In the genomic region with DNA sequence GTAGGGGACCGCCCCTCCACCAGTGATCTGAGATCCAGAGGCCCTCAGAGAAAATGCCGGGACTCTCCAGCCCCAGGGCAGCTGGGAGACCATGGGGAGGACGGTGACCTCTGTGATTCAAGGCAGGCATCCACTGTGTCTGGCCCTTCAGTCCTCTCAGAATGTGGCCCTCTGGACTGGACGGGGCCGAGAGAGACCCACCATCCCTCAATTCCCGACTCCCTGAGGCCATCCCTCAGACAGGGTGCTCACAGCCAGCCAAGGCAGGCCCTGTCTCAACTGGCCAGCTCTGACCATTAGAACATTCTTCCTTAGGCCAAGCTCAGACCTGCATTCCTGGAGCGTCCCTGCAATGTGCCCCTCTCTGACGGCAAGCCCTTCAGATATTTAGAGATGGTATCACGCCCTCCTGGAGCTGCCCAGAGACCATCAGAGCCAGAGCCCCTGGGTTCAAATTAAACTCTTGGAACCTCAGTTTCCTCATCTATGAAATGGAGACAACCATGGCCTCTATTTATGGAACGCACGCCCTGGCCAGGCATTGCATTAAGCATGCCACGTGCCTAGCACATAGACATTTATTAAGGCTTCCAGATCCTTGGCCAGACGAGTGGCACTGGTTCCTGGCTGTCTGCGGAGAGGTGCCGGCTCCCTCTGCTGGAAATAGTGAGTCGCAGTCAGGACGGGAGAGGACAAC, we compare ENCODE assay signal across 1 cellular context.
A peak's percentile ranks its signal among the peaks of the same experiment; 100 is the strongest.
TF ChIP-seq lines count a peak whose summit lies in the region.

No MANE protein-coding gene starts in this region.

TF ChIP-seq in K562, 482 proteins besides CTCF, POLR2A, EP300 and RAD21 (continued from another document and continues in another):
- TF ChIP-seq, protein P1, sequence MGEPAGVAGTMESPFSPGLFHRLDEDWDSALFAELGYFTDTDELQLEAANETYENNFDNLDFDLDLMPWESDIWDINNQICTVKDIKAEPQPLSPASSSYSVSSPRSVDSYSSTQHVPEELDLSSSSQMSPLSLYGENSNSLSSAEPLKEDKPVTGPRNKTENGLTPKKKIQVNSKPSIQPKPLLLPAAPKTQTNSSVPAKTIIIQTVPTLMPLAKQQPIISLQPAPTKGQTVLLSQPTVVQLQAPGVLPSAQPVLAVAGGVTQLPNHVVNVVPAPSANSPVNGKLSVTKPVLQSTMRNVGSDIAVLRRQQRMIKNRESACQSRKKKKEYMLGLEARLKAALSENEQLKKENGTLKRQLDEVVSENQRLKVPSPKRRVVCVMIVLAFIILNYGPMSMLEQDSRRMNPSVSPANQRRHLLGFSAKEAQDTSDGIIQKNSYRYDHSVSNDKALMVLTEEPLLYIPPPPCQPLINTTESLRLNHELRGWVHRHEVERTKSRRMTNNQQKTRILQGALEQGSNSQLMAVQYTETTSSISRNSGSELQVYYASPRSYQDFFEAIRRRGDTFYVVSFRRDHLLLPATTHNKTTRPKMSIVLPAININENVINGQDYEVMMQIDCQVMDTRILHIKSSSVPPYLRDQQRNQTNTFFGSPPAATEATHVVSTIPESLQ (CRISPR knock-in tag; IDR thresholded peaks at IDR 0.05) = no peak
- 0 out of 2 replicates have a peak, but pooled peaks have one; percentile 20 for TF ChIP-seq ZNF445 (CRISPR knock-in tag; IDR thresholded peaks at IDR 0.05; ENCODE audit: low read depth)
- TF ChIP-seq, protein P2, sequence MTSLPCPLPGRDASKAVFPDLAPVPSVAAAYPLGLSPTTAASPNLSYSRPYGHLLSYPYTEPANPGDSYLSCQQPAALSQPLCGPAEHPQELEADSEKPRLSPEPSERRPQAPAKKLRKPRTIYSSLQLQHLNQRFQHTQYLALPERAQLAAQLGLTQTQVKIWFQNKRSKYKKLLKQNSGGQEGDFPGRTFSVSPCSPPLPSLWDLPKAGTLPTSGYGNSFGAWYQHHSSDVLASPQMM (CRISPR knock-in tag; IDR thresholded peaks at IDR 0.05) = no peak
- TF ChIP-seq NCOR1 (IDR thresholded peaks at IDR 0.05) = no peak
- no peak for TF ChIP-seq GABPB2 (CRISPR knock-in tag; conservative IDR thresholded peaks at IDR 0.05)
- TF ChIP-seq ZNF124 (CRISPR knock-in tag; IDR thresholded peaks at IDR 0.05) = no peak
- no peak for TF ChIP-seq GATAD2A (IDR thresholded peaks at IDR 0.05)
- no peak for TF ChIP-seq SNRNP70 (optimal IDR thresholded peaks at IDR 0.05; ENCODE audit: low read depth, low read length)
- no peak for TF ChIP-seq FOXJ3 (CRISPR knock-in tag; IDR thresholded peaks at IDR 0.05)
- 0 out of 2 replicates have a peak, but pooled peaks have one; percentile 61 for TF ChIP-seq ZNF561 (CRISPR knock-in tag; conservative IDR thresholded peaks at IDR 0.05)
- no peak for TF ChIP-seq SAFB2 (IDR thresholded peaks at IDR 0.05; ENCODE audit: borderline replicate concordance, low read depth, low read length, severe bottlenecking)
- TF ChIP-seq SMC3 (conservative IDR thresholded peaks at IDR 0.05; ENCODE audit: insufficient read depth, low read depth, low read length) = peak; percentile 100
- TF ChIP-seq ARID1B (IDR thresholded peaks at IDR 0.05) = no peak
- TF ChIP-seq, protein P3, sequence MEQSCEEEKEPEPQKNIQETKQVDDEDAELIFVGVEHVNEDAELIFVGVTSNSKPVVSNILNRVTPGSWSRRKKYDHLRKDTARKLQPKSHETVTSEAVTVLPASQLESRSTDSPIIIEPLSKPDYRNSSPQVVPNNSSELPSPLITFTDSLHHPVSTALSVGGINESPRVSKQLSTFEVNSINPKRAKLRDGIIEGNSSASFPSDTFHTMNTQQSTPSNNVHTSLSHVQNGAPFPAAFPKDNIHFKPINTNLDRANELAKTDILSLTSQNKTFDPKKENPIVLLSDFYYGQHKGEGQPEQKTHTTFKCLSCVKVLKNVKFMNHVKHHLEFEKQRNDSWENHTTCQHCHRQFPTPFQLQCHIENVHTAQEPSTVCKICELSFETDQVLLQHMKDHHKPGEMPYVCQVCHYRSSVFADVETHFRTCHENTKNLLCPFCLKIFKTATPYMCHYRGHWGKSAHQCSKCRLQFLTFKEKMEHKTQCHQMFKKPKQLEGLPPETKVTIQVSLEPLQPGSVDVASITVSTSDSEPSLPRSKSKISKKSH (CRISPR knock-in tag; IDR thresholded peaks at IDR 0.05) = no peak
- TF ChIP-seq CEBPB (tag; IDR thresholded peaks at IDR 0.05) = no peak
- TF ChIP-seq, protein P4, sequence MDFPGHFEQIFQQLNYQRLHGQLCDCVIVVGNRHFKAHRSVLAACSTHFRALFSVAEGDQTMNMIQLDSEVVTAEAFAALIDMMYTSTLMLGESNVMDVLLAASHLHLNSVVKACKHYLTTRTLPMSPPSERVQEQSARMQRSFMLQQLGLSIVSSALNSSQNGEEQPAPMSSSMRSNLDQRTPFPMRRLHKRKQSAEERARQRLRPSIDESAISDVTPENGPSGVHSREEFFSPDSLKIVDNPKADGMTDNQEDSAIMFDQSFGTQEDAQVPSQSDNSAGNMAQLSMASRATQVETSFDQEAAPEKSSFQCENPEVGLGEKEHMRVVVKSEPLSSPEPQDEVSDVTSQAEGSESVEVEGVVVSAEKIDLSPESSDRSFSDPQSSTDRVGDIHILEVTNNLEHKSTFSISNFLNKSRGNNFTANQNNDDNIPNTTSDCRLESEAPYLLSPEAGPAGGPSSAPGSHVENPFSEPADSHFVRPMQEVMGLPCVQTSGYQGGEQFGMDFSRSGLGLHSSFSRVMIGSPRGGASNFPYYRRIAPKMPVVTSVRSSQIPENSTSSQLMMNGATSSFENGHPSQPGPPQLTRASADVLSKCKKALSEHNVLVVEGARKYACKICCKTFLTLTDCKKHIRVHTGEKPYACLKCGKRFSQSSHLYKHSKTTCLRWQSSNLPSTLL (IDR thresholded peaks at IDR 0.05) = no peak
- TF ChIP-seq, protein P5, sequence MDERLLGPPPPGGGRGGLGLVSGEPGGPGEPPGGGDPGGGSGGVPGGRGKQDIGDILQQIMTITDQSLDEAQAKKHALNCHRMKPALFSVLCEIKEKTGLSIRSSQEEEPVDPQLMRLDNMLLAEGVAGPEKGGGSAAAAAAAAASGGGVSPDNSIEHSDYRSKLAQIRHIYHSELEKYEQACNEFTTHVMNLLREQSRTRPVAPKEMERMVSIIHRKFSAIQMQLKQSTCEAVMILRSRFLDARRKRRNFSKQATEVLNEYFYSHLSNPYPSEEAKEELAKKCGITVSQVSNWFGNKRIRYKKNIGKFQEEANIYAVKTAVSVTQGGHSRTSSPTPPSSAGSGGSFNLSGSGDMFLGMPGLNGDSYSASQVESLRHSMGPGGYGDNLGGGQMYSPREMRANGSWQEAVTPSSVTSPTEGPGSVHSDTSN (CRISPR knock-in tag; IDR thresholded peaks at IDR 0.05; ENCODE audit: low read depth) = no peak
- TF ChIP-seq, protein P5 (tag; conservative IDR thresholded peaks at IDR 0.05; ENCODE audit: low read depth) = no peak
- TF ChIP-seq POLR3G (IDR thresholded peaks at IDR 0.05; ENCODE audit: extremely low read depth, insufficient read length, insufficient replicate concordance) = no peak
- no peak for TF ChIP-seq CBFB (CRISPR knock-in tag; IDR thresholded peaks at IDR 0.05)
- no peak for TF ChIP-seq KDM1A (IDR thresholded peaks at IDR 0.05)
- TF ChIP-seq, protein P6, sequence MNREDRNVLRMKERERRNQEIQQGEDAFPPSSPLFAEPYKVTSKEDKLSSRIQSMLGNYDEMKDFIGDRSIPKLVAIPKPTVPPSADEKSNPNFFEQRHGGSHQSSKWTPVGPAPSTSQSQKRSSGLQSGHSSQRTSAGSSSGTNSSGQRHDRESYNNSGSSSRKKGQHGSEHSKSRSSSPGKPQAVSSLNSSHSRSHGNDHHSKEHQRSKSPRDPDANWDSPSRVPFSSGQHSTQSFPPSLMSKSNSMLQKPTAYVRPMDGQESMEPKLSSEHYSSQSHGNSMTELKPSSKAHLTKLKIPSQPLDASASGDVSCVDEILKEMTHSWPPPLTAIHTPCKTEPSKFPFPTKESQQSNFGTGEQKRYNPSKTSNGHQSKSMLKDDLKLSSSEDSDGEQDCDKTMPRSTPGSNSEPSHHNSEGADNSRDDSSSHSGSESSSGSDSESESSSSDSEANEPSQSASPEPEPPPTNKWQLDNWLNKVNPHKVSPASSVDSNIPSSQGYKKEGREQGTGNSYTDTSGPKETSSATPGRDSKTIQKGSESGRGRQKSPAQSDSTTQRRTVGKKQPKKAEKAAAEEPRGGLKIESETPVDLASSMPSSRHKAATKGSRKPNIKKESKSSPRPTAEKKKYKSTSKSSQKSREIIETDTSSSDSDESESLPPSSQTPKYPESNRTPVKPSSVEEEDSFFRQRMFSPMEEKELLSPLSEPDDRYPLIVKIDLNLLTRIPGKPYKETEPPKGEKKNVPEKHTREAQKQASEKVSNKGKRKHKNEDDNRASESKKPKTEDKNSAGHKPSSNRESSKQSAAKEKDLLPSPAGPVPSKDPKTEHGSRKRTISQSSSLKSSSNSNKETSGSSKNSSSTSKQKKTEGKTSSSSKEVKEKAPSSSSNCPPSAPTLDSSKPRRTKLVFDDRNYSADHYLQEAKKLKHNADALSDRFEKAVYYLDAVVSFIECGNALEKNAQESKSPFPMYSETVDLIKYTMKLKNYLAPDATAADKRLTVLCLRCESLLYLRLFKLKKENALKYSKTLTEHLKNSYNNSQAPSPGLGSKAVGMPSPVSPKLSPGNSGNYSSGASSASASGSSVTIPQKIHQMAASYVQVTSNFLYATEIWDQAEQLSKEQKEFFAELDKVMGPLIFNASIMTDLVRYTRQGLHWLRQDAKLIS (CRISPR knock-in tag; IDR thresholded peaks at IDR 0.05) = no peak
- no peak for TF ChIP-seq ZNF324 (CRISPR knock-in tag; IDR thresholded peaks at IDR 0.05)
- TF ChIP-seq HMGN3 (IDR thresholded peaks at IDR 0.05; ENCODE audit: borderline replicate concordance, extremely low read depth, insufficient read length, low read depth, low read length) = no peak
- TF ChIP-seq ZEB2 (IDR thresholded peaks at IDR 0.05) = no peak
- TF ChIP-seq ZBED1 (IDR thresholded peaks at IDR 0.05) = no peak
- no peak for TF ChIP-seq FOXM1 (IDR thresholded peaks at IDR 0.05; ENCODE audit: low read depth)
- no peak for TF ChIP-seq FOXM1 (CRISPR knock-in tag; IDR thresholded peaks at IDR 0.05; ENCODE audit: low read depth)
- no peak for TF ChIP-seq ATF1 (CRISPR knock-in tag; IDR thresholded peaks at IDR 0.05)
- peak; percentile 52; the same call in 1 of the 2 replicates for TF ChIP-seq ATF1 (tag; IDR thresholded peaks at IDR 0.05)
- TF ChIP-seq, protein P7, sequence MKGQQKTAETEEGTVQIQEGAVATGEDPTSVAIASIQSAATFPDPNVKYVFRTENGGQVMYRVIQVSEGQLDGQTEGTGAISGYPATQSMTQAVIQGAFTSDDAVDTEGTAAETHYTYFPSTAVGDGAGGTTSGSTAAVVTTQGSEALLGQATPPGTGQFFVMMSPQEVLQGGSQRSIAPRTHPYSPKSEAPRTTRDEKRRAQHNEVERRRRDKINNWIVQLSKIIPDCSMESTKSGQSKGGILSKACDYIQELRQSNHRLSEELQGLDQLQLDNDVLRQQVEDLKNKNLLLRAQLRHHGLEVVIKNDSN (CRISPR knock-in tag; IDR thresholded peaks at IDR 0.05) = peak; percentile 40; the same call in 1 of the 2 replicates
- 0 out of 4 replicates have a peak, but pooled peaks of 1 of the 2 experiments have one; percentile 16 for TF ChIP-seq FOXA3 (CRISPR knock-in tag; conservative IDR thresholded peaks at IDR 0.05 in 1 of 2, IDR thresholded peaks at IDR 0.05 in 1 of 2)
- peak; percentile 60; the same call in 1 of the 2 replicates for TF ChIP-seq ZNF24 (IDR thresholded peaks at IDR 0.05)
- no peak for TF ChIP-seq PPARD (CRISPR knock-in tag; IDR thresholded peaks at IDR 0.05)
- TF ChIP-seq KDM4B (IDR thresholded peaks at IDR 0.05; ENCODE audit: borderline replicate concordance in 2 of 2, low read depth in 1 of 2) = no peak
- no peak for TF ChIP-seq ZNF3 (CRISPR knock-in tag; IDR thresholded peaks at IDR 0.05)
- peak; percentile 24; the same call in 1 of the 2 replicates for TF ChIP-seq ZNF165 (CRISPR knock-in tag; IDR thresholded peaks at IDR 0.05; ENCODE audit: borderline replicate concordance)
- no peak for TF ChIP-seq ZNF668 (CRISPR knock-in tag; IDR thresholded peaks at IDR 0.05)
- TF ChIP-seq HSF4 (CRISPR knock-in tag; IDR thresholded peaks at IDR 0.05; ENCODE audit: borderline replicate concordance) = no peak
- no peak for TF ChIP-seq FOS (IDR thresholded peaks at IDR 0.05; ENCODE audit: extremely low read depth, insufficient read length)
- no peak for TF ChIP-seq GTF2E2 (tag; IDR thresholded peaks at IDR 0.05)
- TF ChIP-seq CREM (IDR thresholded peaks at IDR 0.05; ENCODE audit: low read depth) = peak; percentile 64
- TF ChIP-seq TEAD2 (tag; IDR thresholded peaks at IDR 0.05) = no peak
- TF ChIP-seq, protein P8, sequence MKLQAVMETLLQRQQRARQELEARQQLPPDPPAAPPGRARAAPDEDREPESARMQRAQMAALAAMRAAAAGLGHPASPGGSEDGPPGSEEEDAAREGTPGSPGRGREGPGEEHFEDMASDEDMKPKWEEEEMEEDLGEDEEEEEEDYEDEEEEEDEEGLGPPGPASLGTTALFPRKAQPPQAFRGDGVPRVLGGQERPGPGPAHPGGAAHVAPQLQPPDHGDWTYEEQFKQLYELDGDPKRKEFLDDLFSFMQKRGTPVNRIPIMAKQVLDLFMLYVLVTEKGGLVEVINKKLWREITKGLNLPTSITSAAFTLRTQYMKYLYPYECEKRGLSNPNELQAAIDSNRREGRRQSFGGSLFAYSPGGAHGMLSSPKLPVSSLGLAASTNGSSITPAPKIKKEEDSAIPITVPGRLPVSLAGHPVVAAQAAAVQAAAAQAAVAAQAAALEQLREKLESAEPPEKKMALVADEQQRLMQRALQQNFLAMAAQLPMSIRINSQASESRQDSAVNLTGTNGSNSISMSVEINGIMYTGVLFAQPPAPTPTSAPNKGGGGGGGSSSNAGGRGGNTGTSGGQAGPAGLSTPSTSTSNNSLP (IDR thresholded peaks at IDR 0.05; ENCODE audit: borderline replicate concordance, low read depth, low read length) = 0 out of 2 replicates have a peak, but pooled peaks have one; percentile 24
- no peak for TF ChIP-seq RAD51 (IDR thresholded peaks at IDR 0.05; ENCODE audit: borderline replicate concordance, low read depth)
- TF ChIP-seq MCM7 (IDR thresholded peaks at IDR 0.05) = no peak
- TF ChIP-seq SMAD2 (IDR thresholded peaks at IDR 0.05; ENCODE audit: low read depth, low read length) = no peak
- no peak for TF ChIP-seq RBM14 (IDR thresholded peaks at IDR 0.05; ENCODE audit: borderline replicate concordance, insufficient read depth, low read depth, low read length)
- no peak for TF ChIP-seq ESRRB (CRISPR knock-in tag; IDR thresholded peaks at IDR 0.05; ENCODE audit: borderline replicate concordance)
- no peak for TF ChIP-seq MEF2D (tag; conservative IDR thresholded peaks at IDR 0.05; ENCODE audit: low read depth)
- TF ChIP-seq, protein P9, sequence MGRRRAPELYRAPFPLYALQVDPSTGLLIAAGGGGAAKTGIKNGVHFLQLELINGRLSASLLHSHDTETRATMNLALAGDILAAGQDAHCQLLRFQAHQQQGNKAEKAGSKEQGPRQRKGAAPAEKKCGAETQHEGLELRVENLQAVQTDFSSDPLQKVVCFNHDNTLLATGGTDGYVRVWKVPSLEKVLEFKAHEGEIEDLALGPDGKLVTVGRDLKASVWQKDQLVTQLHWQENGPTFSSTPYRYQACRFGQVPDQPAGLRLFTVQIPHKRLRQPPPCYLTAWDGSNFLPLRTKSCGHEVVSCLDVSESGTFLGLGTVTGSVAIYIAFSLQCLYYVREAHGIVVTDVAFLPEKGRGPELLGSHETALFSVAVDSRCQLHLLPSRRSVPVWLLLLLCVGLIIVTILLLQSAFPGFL (CRISPR knock-in tag; IDR thresholded peaks at IDR 0.05) = no peak
- no peak for TF ChIP-seq ZNF282 (CRISPR knock-in tag; IDR thresholded peaks at IDR 0.05)
